Comparison of ENCODE assay signal across 1 cellular context in genomic region chr5:154131817-154132216, GRCh38.
TF ChIP-seq lines count a peak whose summit lies in the region.

No MANE protein-coding gene starts in this region.

TF ChIP-seq in HepG2, 621 proteins besides CTCF, POLR2A, EP300 and RAD21 (continued from another document):
- no peak for TF ChIP-seq ZBTB3 (CRISPR knock-in tag; IDR thresholded peaks at IDR 0.05; ENCODE audit: borderline replicate concordance, low read depth)
- TF ChIP-seq KMT2B (CRISPR knock-in tag; IDR thresholded peaks at IDR 0.05): no peak
- no peak for TF ChIP-seq ZNF407 (CRISPR knock-in tag; IDR thresholded peaks at IDR 0.05; ENCODE audit: not compliant biosample characterization)
- TF ChIP-seq, protein P1, sequence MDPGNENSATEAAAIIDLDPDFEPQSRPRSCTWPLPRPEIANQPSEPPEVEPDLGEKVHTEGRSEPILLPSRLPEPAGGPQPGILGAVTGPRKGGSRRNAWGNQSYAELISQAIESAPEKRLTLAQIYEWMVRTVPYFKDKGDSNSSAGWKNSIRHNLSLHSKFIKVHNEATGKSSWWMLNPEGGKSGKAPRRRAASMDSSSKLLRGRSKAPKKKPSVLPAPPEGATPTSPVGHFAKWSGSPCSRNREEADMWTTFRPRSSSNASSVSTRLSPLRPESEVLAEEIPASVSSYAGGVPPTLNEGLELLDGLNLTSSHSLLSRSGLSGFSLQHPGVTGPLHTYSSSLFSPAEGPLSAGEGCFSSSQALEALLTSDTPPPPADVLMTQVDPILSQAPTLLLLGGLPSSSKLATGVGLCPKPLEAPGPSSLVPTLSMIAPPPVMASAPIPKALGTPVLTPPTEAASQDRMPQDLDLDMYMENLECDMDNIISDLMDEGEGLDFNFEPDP (CRISPR knock-in tag; conservative IDR thresholded peaks at IDR 0.05): no peak
- TF ChIP-seq MED13 (CRISPR knock-in tag; IDR thresholded peaks at IDR 0.05): no peak
- no peak for TF ChIP-seq CREB1 (IDR thresholded peaks at IDR 0.05)
- no peak for TF ChIP-seq CREB1 (CRISPR knock-in tag; IDR thresholded peaks at IDR 0.05)
- no peak for TF ChIP-seq MTF2 (CRISPR knock-in tag; IDR thresholded peaks at IDR 0.05; ENCODE audit: borderline replicate concordance)
- TF ChIP-seq ZZZ3 (CRISPR knock-in tag; IDR thresholded peaks at IDR 0.05; ENCODE audit: borderline replicate concordance): no peak
- TF ChIP-seq, protein P2, sequence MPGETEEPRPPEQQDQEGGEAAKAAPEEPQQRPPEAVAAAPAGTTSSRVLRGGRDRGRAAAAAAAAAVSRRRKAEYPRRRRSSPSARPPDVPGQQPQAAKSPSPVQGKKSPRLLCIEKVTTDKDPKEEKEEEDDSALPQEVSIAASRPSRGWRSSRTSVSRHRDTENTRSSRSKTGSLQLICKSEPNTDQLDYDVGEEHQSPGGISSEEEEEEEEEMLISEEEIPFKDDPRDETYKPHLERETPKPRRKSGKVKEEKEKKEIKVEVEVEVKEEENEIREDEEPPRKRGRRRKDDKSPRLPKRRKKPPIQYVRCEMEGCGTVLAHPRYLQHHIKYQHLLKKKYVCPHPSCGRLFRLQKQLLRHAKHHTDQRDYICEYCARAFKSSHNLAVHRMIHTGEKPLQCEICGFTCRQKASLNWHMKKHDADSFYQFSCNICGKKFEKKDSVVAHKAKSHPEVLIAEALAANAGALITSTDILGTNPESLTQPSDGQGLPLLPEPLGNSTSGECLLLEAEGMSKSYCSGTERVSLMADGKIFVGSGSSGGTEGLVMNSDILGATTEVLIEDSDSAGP (CRISPR knock-in tag; IDR thresholded peaks at IDR 0.05; ENCODE audit: borderline replicate concordance): no peak
